13 cellular contexts compared by ENCODE assay signal in the genomic region with DNA sequence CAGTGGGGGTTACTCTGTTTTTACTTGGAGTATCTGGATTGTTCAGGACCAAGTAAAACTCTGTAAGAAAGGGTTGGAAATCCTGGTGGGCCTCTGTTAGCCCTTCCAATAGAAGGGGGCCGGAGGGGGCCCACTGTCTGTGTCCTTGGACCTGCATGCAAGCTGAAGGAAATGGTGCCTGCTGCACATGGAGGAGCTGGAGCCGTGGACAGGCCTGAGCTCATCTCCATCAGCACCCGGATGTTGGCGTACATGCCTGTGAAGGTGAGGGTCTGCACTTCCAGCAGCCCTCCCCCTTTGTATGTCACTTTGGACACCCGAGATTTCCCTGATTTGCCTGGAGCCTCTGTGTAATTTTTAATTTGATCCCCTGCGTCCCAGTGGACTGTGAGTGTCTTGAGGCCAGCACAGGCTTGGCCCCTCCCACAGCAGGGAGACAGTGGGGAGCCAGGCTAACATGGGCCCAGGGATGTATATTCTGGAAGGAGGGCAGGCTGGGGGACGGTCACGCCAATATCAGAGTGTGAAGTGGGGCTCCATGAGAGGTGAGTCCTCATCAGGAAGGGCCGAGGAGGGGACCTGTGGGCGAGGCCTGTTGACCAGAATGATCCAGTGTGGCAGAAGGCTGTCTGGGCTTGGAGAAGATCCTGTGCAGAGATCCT. TPM values are rescaled to one million over a fixed set of nuclear protein-coding genes. Genes with fewer than 3 reads are reported as not detected.
DNase-seq lines count a peak whose midpoint lies in the region; ATAC-seq and TF ChIP-seq lines count a peak whose summit lies in the region.
"Had no signal": no experiment of that assay in that cellular context is flagged by ENCODE, and none has a peak within 500 bp of the region (broad histone marks: within the 10 kb centered on the region; RNA-seq: fewer than 3 reads in every experiment).

No MANE protein-coding gene starts in this region.

- H3K4me1 ChIP-seq in ACC112 (ENCODE audit: control insufficient read depth, insufficient read depth, low read length, unreplicated experiment) (peaks cover 54% of the 10 kb centered on the region), ascending aorta (peaks cover 32 to 71% of the 10 kb centered on the region in 2 donors)

- no peak overlapping the region for H2AFZ ChIP-seq in ACC112 (ENCODE audit: low read length, unreplicated experiment)

- H3K27ac Mint-ChIP-seq in naive B cell: peak overlapping the region in 4 of 6 donors; percentile 66 to 90 (median 88)

- no peaks in the 10 kb centered on the region for H3K27me3 ChIP-seq in ACC112 (ENCODE audit: insufficient read depth, low read length)
- H3K27me3 ChIP-seq in ascending aorta: no peaks in the 10 kb centered on the region
- H3K27me3 ChIP-seq: cardiac muscle cell, heart right ventricle had no signal

- intact Hi-C loops in ascending aorta (cut with DNase I): loop anchor here (2.0 kb wide), 3 partner anchors 17 to 131 kb away; partner anchors contain the start of gene GALNT2

- peaks cover 0 to 17% of the 10 kb centered on the region in 2 donors for H3K36me3 Mint-ChIP-seq in naive B cell

- no peaks in the 10 kb centered on the region for H3K9me3 ChIP-seq in ascending aorta
- H3K9me3 ChIP-seq: heart right ventricle had no signal

- H3K27ac ChIP-seq in ACC112 (ENCODE audit: low read depth, low read length): peak overlapping the region; percentile 93
- H3K27ac ChIP-seq in ascending aorta: peak overlapping the region; percentile 92 to 95
- H3K27ac ChIP-seq: cardiac muscle cell had no signal

- no peak for TF ChIP-seq CTCF in ascending aorta (IDR thresholded peaks at IDR 0.05)

- H3K4me1 Mint-ChIP-seq in naive B cell: peaks cover 62 to 74% (median 62%) of the 10 kb centered on the region in 3 donors

- H3K79me2 ChIP-seq in ACC112 (ENCODE audit: control insufficient read depth, insufficient read depth, low read length, unreplicated experiment): peaks cover 94% of the 10 kb centered on the region

- H3K36me3 ChIP-seq in ACC112 (ENCODE audit: insufficient read depth, low read length): peaks cover 9% of the 10 kb centered on the region; the same call in 1 of the 2 replicates
- H3K36me3 ChIP-seq in ascending aorta: no peaks in the 10 kb centered on the region
- H3K36me3 ChIP-seq: cardiac muscle cell had no signal

- no peak for ATAC-seq in naive B cell (ENCODE audit: low read depth in 2 of 2)

- H3K4me3 ChIP-seq in ACC112 (ENCODE audit: low read depth, low read length) (peak overlapping the region; percentile 52; the same call in 1 of the 2 replicates), ascending aorta (no peak overlapping the region)
- H3K4me3 ChIP-seq in Jurkat, Clone E6-1 (ENCODE audit: low read length): peak overlapping the region; percentile 17
- H3K4me3 ChIP-seq: cardiac muscle cell, heart right ventricle had no signal

- no peak for DNase-seq in Jurkat, Clone E6-1 (ENCODE audit: low read depth, low spot score)
- DNase-seq in ascending aorta (ENCODE audit: low spot score in 2 of 2) (no peak), naive B cell (no peak), cerebellar nuclear complex (lab: John Stamatoyannopoulos, UW) (no peak), NOMO-1 (lab: John Stamatoyannopoulos, UW; ENCODE audit: unreplicated experiment in 2 of 2) (no peak), SKM-1 treated with dmso at 0.1 percent for 144 hours (lab: John Stamatoyannopoulos, UW; ENCODE audit: unreplicated experiment) (no peak)
- DNase-seq in NK-92 treated with Interleukin-12 subunit alpha and Interleukin-12 subunit beta, amount 100 ng/mL, for 24 hours (lab: John Stamatoyannopoulos, UW): no peak
- DNase-seq: COR-L47, NCI-H526 had no signal

- no peaks in the 10 kb centered on the region for H3K27me3 Mint-ChIP-seq in naive B cell
- H3K27me3 Mint-ChIP-seq: IgD-negative memory B cell had no signal

- peaks cover 0 to 10% (median 5%) of the 10 kb centered on the region in 7 donors for H3K9me3 Mint-ChIP-seq in naive B cell

- peak overlapping the region in 2 of 8 donors; percentile 13 to 29 for H3K4me3 Mint-ChIP-seq in naive B cell

RNA-seq across cellular contexts. Expression of gene GALNT2, which starts 16.8 kb away (rescaled TPM):
- polyA plus RNA-seq in Jurkat, Clone E6-1 (2012; ENCODE audit: insufficient read depth, insufficient read length): 60.8 TPM
- total RNA-seq in ascending aorta: 129 TPM
- polyA plus RNA-seq in naive B cell (ENCODE audit: low read depth in 6 of 6): 10 to 100 TPM; 15.1 to 22.4 (median 17.5) TPM

Comparison
In these comparisons a context has a peak if more than half of its experiments do, and no peak if none do; other contexts are left out.
1. H3K4me3 ChIP-seq: peak in ACC112 (single experiment) and Jurkat, Clone E6-1 (single experiment); none in ascending aorta (0 of 2).